ENCODE assay signal across 1 cellular context in the genomic region with DNA sequence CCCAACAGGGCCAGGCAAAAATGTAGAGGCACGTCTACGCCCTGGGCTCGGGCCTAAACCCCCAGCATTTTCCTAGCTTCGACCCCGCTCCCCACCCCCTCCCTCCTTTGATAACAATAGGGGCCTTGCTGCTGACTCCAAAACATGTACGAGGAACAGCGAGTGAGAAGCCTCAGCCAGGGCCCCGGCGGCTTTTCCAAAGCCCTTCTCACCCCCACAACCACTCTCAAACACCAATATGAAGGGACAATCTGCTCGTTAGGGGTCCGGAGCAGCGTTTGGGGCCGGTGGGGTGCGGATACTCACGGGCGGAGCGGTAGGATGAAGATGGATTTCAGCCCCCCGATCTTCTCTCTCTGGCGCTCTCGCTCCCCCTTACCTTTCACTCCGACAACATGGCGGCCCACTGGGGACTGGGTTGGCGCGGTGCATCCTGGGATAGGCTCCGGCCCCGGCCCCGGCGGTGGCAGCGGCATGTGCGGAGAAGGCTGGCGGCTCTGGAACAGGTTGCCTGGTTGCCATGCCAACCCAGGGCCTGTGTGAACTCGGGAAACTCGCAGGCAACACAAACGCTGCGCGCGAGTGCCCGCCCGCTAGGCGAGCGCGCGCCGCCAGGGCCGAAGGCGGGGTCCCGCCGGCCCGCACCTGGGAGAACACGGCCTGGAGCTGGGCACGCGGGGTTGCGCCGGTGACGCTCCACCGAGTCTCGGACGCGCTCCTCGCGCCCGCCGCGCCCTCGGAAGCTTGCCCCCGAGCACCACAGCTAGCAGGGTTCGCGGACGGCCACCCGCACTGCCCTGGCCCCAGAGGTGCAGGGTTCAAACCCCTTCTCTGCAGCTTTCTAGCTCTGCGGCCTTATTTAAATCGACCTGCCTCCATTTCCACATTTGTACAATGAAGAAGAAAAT.
TF ChIP-seq lines count a peak whose summit lies in the region.

A gene with protein sequence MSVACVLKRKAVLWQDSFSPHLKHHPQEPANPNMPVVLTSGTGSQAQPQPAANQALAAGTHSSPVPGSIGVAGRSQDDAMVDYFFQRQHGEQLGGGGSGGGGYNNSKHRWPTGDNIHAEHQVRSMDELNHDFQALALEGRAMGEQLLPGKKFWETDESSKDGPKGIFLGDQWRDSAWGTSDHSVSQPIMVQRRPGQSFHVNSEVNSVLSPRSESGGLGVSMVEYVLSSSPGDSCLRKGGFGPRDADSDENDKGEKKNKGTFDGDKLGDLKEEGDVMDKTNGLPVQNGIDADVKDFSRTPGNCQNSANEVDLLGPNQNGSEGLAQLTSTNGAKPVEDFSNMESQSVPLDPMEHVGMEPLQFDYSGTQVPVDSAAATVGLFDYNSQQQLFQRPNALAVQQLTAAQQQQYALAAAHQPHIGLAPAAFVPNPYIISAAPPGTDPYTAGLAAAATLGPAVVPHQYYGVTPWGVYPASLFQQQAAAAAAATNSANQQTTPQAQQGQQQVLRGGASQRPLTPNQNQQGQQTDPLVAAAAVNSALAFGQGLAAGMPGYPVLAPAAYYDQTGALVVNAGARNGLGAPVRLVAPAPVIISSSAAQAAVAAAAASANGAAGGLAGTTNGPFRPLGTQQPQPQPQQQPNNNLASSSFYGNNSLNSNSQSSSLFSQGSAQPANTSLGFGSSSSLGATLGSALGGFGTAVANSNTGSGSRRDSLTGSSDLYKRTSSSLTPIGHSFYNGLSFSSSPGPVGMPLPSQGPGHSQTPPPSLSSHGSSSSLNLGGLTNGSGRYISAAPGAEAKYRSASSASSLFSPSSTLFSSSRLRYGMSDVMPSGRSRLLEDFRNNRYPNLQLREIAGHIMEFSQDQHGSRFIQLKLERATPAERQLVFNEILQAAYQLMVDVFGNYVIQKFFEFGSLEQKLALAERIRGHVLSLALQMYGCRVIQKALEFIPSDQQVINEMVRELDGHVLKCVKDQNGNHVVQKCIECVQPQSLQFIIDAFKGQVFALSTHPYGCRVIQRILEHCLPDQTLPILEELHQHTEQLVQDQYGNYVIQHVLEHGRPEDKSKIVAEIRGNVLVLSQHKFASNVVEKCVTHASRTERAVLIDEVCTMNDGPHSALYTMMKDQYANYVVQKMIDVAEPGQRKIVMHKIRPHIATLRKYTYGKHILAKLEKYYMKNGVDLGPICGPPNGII (minus strand): TSS at position 408 of the 908 bp plus-strand sequence. CDS start 6,151 bp downstream, outside the sequence.

TF ChIP-seq in K562, 482 proteins besides CTCF, POLR2A, EP300 and RAD21 (continued from another document and continues in another):
- no peak for TF ChIP-seq KDM2B (CRISPR knock-in tag; IDR thresholded peaks at IDR 0.05)
- TF ChIP-seq XRCC5 (IDR thresholded peaks at IDR 0.05; ENCODE audit: low read depth, low read length): peak; percentile 44; the same call in 1 of the 2 replicates
- peak; percentile 89 for TF ChIP-seq CCNT2 (IDR thresholded peaks at IDR 0.05; ENCODE audit: borderline replicate concordance, extremely low read depth, insufficient read length, low read depth, low read length)
- peak; percentile 97 for TF ChIP-seq RFX1 (IDR thresholded peaks at IDR 0.05)
- TF ChIP-seq FOXK1 (CRISPR knock-in tag; IDR thresholded peaks at IDR 0.05; ENCODE audit: borderline replicate concordance): 0 out of 2 replicates have a peak, but pooled peaks have one; percentile 37
- TF ChIP-seq, protein P1, sequence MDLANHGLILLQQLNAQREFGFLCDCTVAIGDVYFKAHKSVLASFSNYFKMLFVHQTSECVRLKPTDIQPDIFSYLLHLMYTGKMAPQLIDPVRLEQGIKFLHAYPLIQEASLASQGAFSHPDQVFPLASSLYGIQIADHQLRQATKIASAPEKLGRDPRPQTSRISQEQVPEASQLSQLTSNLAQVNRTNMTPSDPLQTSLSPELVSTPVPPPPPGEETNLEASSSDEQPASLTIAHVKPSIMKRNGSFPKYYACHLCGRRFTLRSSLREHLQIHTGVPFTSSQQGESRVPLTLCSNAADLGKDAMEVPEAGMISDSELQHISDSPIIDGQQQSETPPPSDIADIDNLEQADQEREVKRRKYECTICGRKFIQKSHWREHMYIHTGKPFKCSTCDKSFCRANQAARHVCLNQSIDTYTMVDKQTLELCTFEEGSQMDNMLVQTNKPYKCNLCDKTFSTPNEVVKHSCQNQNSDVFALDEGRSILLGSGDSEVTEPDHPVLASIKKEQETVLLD (IDR thresholded peaks at IDR 0.05): no peak; the same call in 1 of the 2 replicates
- TF ChIP-seq, protein P2, sequence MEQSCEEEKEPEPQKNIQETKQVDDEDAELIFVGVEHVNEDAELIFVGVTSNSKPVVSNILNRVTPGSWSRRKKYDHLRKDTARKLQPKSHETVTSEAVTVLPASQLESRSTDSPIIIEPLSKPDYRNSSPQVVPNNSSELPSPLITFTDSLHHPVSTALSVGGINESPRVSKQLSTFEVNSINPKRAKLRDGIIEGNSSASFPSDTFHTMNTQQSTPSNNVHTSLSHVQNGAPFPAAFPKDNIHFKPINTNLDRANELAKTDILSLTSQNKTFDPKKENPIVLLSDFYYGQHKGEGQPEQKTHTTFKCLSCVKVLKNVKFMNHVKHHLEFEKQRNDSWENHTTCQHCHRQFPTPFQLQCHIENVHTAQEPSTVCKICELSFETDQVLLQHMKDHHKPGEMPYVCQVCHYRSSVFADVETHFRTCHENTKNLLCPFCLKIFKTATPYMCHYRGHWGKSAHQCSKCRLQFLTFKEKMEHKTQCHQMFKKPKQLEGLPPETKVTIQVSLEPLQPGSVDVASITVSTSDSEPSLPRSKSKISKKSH (CRISPR knock-in tag; IDR thresholded peaks at IDR 0.05): no peak
- TF ChIP-seq KDM1A (IDR thresholded peaks at IDR 0.05): peak in 1 of 2 experiments; percentile 90; a peak in 2 of 4 replicates
- peak; percentile 34 for TF ChIP-seq RBM25 (IDR thresholded peaks at IDR 0.05; ENCODE audit: low read depth, low read length, severe bottlenecking)
- TF ChIP-seq HOXB6 (CRISPR knock-in tag; IDR thresholded peaks at IDR 0.05; ENCODE audit: borderline replicate concordance): no peak
- no peak for TF ChIP-seq ZNF134 (CRISPR knock-in tag; conservative IDR thresholded peaks at IDR 0.05)
- TF ChIP-seq, protein P3, sequence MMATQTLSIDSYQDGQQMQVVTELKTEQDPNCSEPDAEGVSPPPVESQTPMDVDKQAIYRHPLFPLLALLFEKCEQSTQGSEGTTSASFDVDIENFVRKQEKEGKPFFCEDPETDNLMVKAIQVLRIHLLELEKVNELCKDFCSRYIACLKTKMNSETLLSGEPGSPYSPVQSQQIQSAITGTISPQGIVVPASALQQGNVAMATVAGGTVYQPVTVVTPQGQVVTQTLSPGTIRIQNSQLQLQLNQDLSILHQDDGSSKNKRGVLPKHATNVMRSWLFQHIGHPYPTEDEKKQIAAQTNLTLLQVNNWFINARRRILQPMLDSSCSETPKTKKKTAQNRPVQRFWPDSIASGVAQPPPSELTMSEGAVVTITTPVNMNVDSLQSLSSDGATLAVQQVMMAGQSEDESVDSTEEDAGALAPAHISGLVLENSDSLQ (IDR thresholded peaks at IDR 0.05): peak; percentile 6; the same call in 1 of the 2 replicates
- TF ChIP-seq ZNF592 (IDR thresholded peaks at IDR 0.05): peak; percentile 99
- no peak for TF ChIP-seq ZKSCAN3 (CRISPR knock-in tag; IDR thresholded peaks at IDR 0.05)
- TF ChIP-seq DEAF1 (CRISPR knock-in tag; IDR thresholded peaks at IDR 0.05): 0 out of 2 replicates have a peak, but pooled peaks have one; percentile 4
- TF ChIP-seq, protein P4, sequence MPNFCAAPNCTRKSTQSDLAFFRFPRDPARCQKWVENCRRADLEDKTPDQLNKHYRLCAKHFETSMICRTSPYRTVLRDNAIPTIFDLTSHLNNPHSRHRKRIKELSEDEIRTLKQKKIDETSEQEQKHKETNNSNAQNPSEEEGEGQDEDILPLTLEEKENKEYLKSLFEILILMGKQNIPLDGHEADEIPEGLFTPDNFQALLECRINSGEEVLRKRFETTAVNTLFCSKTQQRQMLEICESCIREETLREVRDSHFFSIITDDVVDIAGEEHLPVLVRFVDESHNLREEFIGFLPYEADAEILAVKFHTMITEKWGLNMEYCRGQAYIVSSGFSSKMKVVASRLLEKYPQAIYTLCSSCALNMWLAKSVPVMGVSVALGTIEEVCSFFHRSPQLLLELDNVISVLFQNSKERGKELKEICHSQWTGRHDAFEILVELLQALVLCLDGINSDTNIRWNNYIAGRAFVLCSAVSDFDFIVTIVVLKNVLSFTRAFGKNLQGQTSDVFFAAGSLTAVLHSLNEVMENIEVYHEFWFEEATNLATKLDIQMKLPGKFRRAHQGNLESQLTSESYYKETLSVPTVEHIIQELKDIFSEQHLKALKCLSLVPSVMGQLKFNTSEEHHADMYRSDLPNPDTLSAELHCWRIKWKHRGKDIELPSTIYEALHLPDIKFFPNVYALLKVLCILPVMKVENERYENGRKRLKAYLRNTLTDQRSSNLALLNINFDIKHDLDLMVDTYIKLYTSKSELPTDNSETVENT (CRISPR knock-in tag; IDR thresholded peaks at IDR 0.05): peak; percentile 94
- peak; percentile 65; the same call in 1 of the 2 replicates for TF ChIP-seq ZNF766 (CRISPR knock-in tag; conservative IDR thresholded peaks at IDR 0.05)
- TF ChIP-seq PRPF4 (IDR thresholded peaks at IDR 0.05; ENCODE audit: insufficient read depth, low read depth, low read length, poor library complexity, severe bottlenecking): peak; percentile 26
- no peak for TF ChIP-seq RBM17 (IDR thresholded peaks at IDR 0.05; ENCODE audit: borderline replicate concordance, low read depth, low read length)
- TF ChIP-seq FOXO4 (CRISPR knock-in tag; IDR thresholded peaks at IDR 0.05): peak; percentile 78; the same call in 1 of the 2 replicates
- TF ChIP-seq NFIX (CRISPR knock-in tag; IDR thresholded peaks at IDR 0.05; ENCODE audit: low read depth): no peak
- 0 out of 2 replicates have a peak, but pooled peaks have one; percentile 61 for TF ChIP-seq MTA1 (IDR thresholded peaks at IDR 0.05; ENCODE audit: borderline replicate concordance)
- TF ChIP-seq GATAD2A (IDR thresholded peaks at IDR 0.05): peak; percentile 51
- TF ChIP-seq MCM7 (IDR thresholded peaks at IDR 0.05): no peak
- TF ChIP-seq ZNF12 (CRISPR knock-in tag; IDR thresholded peaks at IDR 0.05): peak; percentile 45; the same call in 1 of the 2 replicates
- TF ChIP-seq MAFK (IDR thresholded peaks at IDR 0.05; ENCODE audit: low read length): no peak
- TF ChIP-seq ZNF217 (CRISPR knock-in tag; IDR thresholded peaks at IDR 0.05): no peak
- no peak for TF ChIP-seq RAD51 (IDR thresholded peaks at IDR 0.05; ENCODE audit: borderline replicate concordance, low read depth)
- TF ChIP-seq, protein P5, sequence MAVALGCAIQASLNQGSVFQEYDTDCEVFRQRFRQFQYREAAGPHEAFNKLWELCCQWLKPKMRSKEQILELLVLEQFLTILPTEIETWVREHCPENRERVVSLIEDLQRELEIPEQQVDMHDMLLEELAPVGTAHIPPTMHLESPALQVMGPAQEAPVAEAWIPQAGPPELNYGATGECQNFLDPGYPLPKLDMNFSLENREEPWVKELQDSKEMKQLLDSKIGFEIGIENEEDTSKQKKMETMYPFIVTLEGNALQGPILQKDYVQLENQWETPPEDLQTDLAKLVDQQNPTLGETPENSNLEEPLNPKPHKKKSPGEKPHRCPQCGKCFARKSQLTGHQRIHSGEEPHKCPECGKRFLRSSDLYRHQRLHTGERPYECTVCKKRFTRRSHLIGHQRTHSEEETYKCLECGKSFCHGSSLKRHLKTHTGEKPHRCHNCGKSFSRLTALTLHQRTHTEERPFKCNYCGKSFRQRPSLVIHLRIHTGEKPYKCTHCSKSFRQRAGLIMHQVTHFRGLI (CRISPR knock-in tag; IDR thresholded peaks at IDR 0.05): 0 out of 2 replicates have a peak, but pooled peaks have one; percentile 26
- peak; percentile 66 for TF ChIP-seq HCFC1 (IDR thresholded peaks at IDR 0.05; ENCODE audit: low read depth, low read length)
- peak; percentile 78 for TF ChIP-seq ZNF41 (CRISPR knock-in tag; conservative IDR thresholded peaks at IDR 0.05)
- TF ChIP-seq BACH1 (tag; IDR thresholded peaks at IDR 0.05): no peak
- no peak for TF ChIP-seq YBX1 (IDR thresholded peaks at IDR 0.05)
- TF ChIP-seq ZNF780A (CRISPR knock-in tag; IDR thresholded peaks at IDR 0.05): no peak
- TF ChIP-seq NFE2 (IDR thresholded peaks at IDR 0.05; ENCODE audit: low read depth): no peak
